8 cellular contexts compared by ENCODE assay signal in genomic region chr15:99704444-99704838, GRCh38. TPM values are rescaled to one million over a fixed set of nuclear protein-coding genes. Genes with fewer than 3 reads are reported as not detected.
DNase-seq lines count a peak whose midpoint lies in the region; TF ChIP-seq lines count a peak whose summit lies in the region.

No MANE protein-coding gene starts in this region.

- CTCF ChIA-PET in activated naive CD4-positive, alpha-beta T cell treated with anti-CD3 and anti-CD28 coated beads for 36 hours (lab: Charles Lee): interaction anchor here (0.6 to 3.5 kb wide), 64 partner anchors 8 to 615 kb away, joined by 3 to 72 read pairs (median 4); partner anchors contain the start of genes LYSMD4, MEF2A and SYNM
- CTCF ChIA-PET in activated naive CD4-positive, alpha-beta T cell treated with anti-CD3 and anti-CD28 coated beads, Interleukin-2, amount 10 ng/mL, durations not matched to agents 7 days and 5 days (lab: Charles Lee): interaction anchor here (0.6 to 4.5 kb wide), 50 partner anchors 8 to 497 kb away, joined by 3 to 99 read pairs (median 4); partner anchors contain the start of genes LYSMD4 and MEF2A

- WGBS in GM23248 (ENCODE audit: low coverage in 1 of 2, low lambda C conversion rate in 2 of 2, missing lambda C conversion rate in 2 of 2), 2 experiments: 36% methylated on average over 3 of the region's 3 CpGs
- WGBS in stomach, 5 donors: 29 to 33% (median 32%) methylated on average over 3 of the region's 3 CpGs

- in situ Hi-C loops in GM23248 (cut with MboI): loop anchor here (10.0 kb wide), 1 partner anchor 420 kb away; no protein-coding TSS in a partner anchor

- H3K4me2 ChIP-seq in GM23248 (ENCODE audit: unreplicated experiment): peak overlapping the region; percentile 70

- no peak for TF ChIP-seq EP300 in stomach (IDR thresholded peaks at IDR 0.05)

- no peaks in the 10 kb centered on the region for H3K27me3 Mint-ChIP-seq in activated naive CD4-positive, alpha-beta T cell treated with anti-CD3 and anti-CD28 coated beads for 36 hours (ENCODE audit: low read depth)
- no peaks in the 10 kb centered on the region for H3K27me3 Mint-ChIP-seq in activated naive CD4-positive, alpha-beta T cell treated with anti-CD3 and anti-CD28 coated beads, Interleukin-2, amount 10 ng/mL, durations not matched to agents 7 days and 5 days

- H3K4me1 ChIP-seq in GM23248 (ENCODE audit: insufficient read depth): peaks cover 43% of the 10 kb centered on the region
- H3K4me1 ChIP-seq in stomach: peaks cover 17 to 52% (median 30%) of the 10 kb centered on the region in 4 donors

- no peak overlapping the region for H3K4me3 ChIP-seq in GM23248
- H3K4me3 ChIP-seq in stomach: no peak overlapping the region

- peak overlapping the region; percentile 80 for H3K27ac ChIP-seq in GM23248
- peak overlapping the region; percentile 23 for H3K27ac ChIP-seq in KOPT-K1 (ENCODE audit: low read depth, low read length, poor library complexity, severe bottlenecking)
- H3K27ac ChIP-seq in caudate nucleus (ENCODE audit: low read depth, low read length): peak overlapping the region; percentile 48
- H3K27ac ChIP-seq in stomach: peak overlapping the region in 4 of 5 donors; percentile 72 to 85 (median 80)

- H4K20me1 ChIP-seq in GM23248 (ENCODE audit: insufficient read depth): no peaks in the 10 kb centered on the region

- intact Hi-C loops in activated naive CD4-positive, alpha-beta T cell treated with anti-CD3 and anti-CD28 coated beads for 36 hours (cut with micrococcal nuclease): loop anchor here (1.0 to 10.0 kb wide), 9 partner anchors 52 to 630 kb away; no protein-coding TSS in a partner anchor
- intact Hi-C loops in stomach (cut with DNase I; ENCODE audit: low total_unique reads): no loop called here

- no peaks in the 10 kb centered on the region for H3K36me3 ChIP-seq in GM23248 (ENCODE audit: low read depth)
- H3K36me3 ChIP-seq in KOPT-K1 (ENCODE audit: insufficient read depth, low read length): peaks cover 6% of the 10 kb centered on the region
- H3K36me3 ChIP-seq in stomach: peaks cover 0 to 4% (median 1%) of the 10 kb centered on the region in 4 donors

- H3K27me3 ChIP-seq in GM23248 (replicated peaks; ENCODE audit: insufficient read depth): no peaks in the 10 kb centered on the region
- H3K27me3 ChIP-seq in stomach: no peaks in the 10 kb centered on the region

- TF ChIP-seq CTCF in stomach (IDR thresholded peaks at IDR 0.05): peak in 5 of 7 experiments; percentile 56 to 81 (median 73)

- peaks cover 50% of the 10 kb centered on the region for H3K4me1 Mint-ChIP-seq in activated naive CD4-positive, alpha-beta T cell treated with anti-CD3 and anti-CD28 coated beads for 36 hours (ENCODE audit: low read depth)
- peaks cover 51% of the 10 kb centered on the region for H3K4me1 Mint-ChIP-seq in activated naive CD4-positive, alpha-beta T cell treated with anti-CD3 and anti-CD28 coated beads, Interleukin-2, amount 10 ng/mL, durations not matched to agents 7 days and 5 days

- H3K9me3 ChIP-seq in GM23248 (ENCODE audit: low read depth) (no peaks in the 10 kb centered on the region), KOPT-K1 (ENCODE audit: insufficient read depth, low read length, poor library complexity, severe bottlenecking) (no peaks in the 10 kb centered on the region), stomach (no peaks in the 10 kb centered on the region)

- DNase-seq in activated naive CD4-positive, alpha-beta T cell treated with anti-CD3 and anti-CD28 coated beads for 36 hours: peak; percentile 48
- no peak for DNase-seq in activated naive CD4-positive, alpha-beta T cell treated with anti-CD3 and anti-CD28 coated beads, Interleukin-2, amount 10 ng/mL, durations not matched to agents 7 days and 5 days
- DNase-seq in GM23248: peak; percentile 88
- DNase-seq in OCI-M2 (lab: John Stamatoyannopoulos, UW; ENCODE audit: unreplicated experiment): peak; percentile 34
- DNase-seq in caudate nucleus (lab: John Stamatoyannopoulos, UW): peak in 14 of 61 donors; percentile 15 to 71 (median 36)
- peak; percentile 93 for DNase-seq in kidney glomerular epithelial cell (lab: John Stamatoyannopoulos, UW)
- no peak for DNase-seq in stomach

- peaks cover 5% of the 10 kb centered on the region for H3K36me3 Mint-ChIP-seq in activated naive CD4-positive, alpha-beta T cell treated with anti-CD3 and anti-CD28 coated beads for 36 hours (ENCODE audit: low read depth)
- peaks cover 12% of the 10 kb centered on the region for H3K36me3 Mint-ChIP-seq in activated naive CD4-positive, alpha-beta T cell treated with anti-CD3 and anti-CD28 coated beads, Interleukin-2, amount 10 ng/mL, durations not matched to agents 7 days and 5 days

- H3K27ac Mint-ChIP-seq in activated naive CD4-positive, alpha-beta T cell treated with anti-CD3 and anti-CD28 coated beads for 36 hours: no peak overlapping the region
- H3K27ac Mint-ChIP-seq in activated naive CD4-positive, alpha-beta T cell treated with anti-CD3 and anti-CD28 coated beads, Interleukin-2, amount 10 ng/mL, durations not matched to agents 7 days and 5 days: no peak overlapping the region

- H3K4me3 Mint-ChIP-seq in activated naive CD4-positive, alpha-beta T cell treated with anti-CD3 and anti-CD28 coated beads for 36 hours: no peak overlapping the region
- H3K4me3 Mint-ChIP-seq in activated naive CD4-positive, alpha-beta T cell treated with anti-CD3 and anti-CD28 coated beads, Interleukin-2, amount 10 ng/mL, durations not matched to agents 7 days and 5 days: no peak overlapping the region

- no peaks in the 10 kb centered on the region for H3K9me3 Mint-ChIP-seq in activated naive CD4-positive, alpha-beta T cell treated with anti-CD3 and anti-CD28 coated beads for 36 hours
- no peaks in the 10 kb centered on the region for H3K9me3 Mint-ChIP-seq in activated naive CD4-positive, alpha-beta T cell treated with anti-CD3 and anti-CD28 coated beads, Interleukin-2, amount 10 ng/mL, durations not matched to agents 7 days and 5 days

- no peaks in the 10 kb centered on the region for H3K9me2 ChIP-seq in GM23248 (ENCODE audit: insufficient read depth)

- H3F3A ChIP-seq in GM23248 (ENCODE audit: insufficient read depth): peaks cover 64% of the 10 kb centered on the region

- H3K79me2 ChIP-seq in GM23248 (ENCODE audit: insufficient read depth): no peaks in the 10 kb centered on the region

- H2AFZ ChIP-seq in GM23248: no peak overlapping the region

- peak overlapping the region; percentile 58; the same call in 1 of the 2 replicates for H3K9ac ChIP-seq in GM23248

- TF ChIP-seq POLR2A in stomach (IDR thresholded peaks at IDR 0.05): no peak

RNA-seq across cellular contexts. Expression of gene LYSMD4, which starts 28.8 kb away (rescaled TPM):
- 1 to 10 TPM; 4.9 TPM for total RNA-seq in activated naive CD4-positive, alpha-beta T cell treated with anti-CD3 and anti-CD28 coated beads for 36 hours
- total RNA-seq in GM23248 (2014; rRNA removed; shearing (Covaris generic)): 3.2 and 8.1 TPM in 2 replicates
- polyA plus RNA-seq in GM23248 (2016; fragmentation: Nextera tagmentation; extraction: Ambion mirVana): 4.8 and 5.2 TPM in 2 replicates
- total RNA-seq in stomach: 100 to 1,000 TPM in 1 of 5 donors, 10 to 100 TPM in 3, 1 to 10 TPM in 1; 4.2 to 106 (median 21.1) TPM
- 1 to 10 TPM; 5.0 to 5.8 (median 5.1) TPM for polyA plus RNA-seq in stomach

Comparison
In these comparisons a context has a peak if more than half of its experiments do, and no peak if none do; other contexts are left out.
1. DNase-seq: peak in activated naive CD4-positive, alpha-beta T cell treated with anti-CD3 and anti-CD28 coated beads for 36 hours (single experiment), GM23248 (single experiment), OCI-M2 (single experiment) and kidney glomerular epithelial cell (single experiment); none in activated naive CD4-positive, alpha-beta T cell treated with anti-CD3 and anti-CD28 coated beads, Interleukin-2, amount 10 ng/mL, durations not matched to agents 7 days and 5 days (single experiment) and stomach (single experiment).
2. H3K27ac ChIP-seq: peak in every context shown above with its lines; median percentile 80 in stomach; 80 in GM23248; 48 in caudate nucleus; 23 in KOPT-K1.